ENCODE assay signal across 1 cellular context in genomic region chr22:32545801-32546200, GRCh38.
TF ChIP-seq lines count a peak whose summit lies in the region.

No MANE protein-coding gene starts in this region.

TF ChIP-seq in K562, 482 proteins besides CTCF, POLR2A, EP300 and RAD21:
- TF ChIP-seq FOXA3 (CRISPR knock-in tag; conservative IDR thresholded peaks at IDR 0.05 in 1 of 2, IDR thresholded peaks at IDR 0.05 in 1 of 2) (no peak), HIVEP1 (CRISPR knock-in tag; IDR thresholded peaks at IDR 0.05) (no peak), CEBPG (CRISPR knock-in tag; IDR thresholded peaks at IDR 0.05) (peak; percentile 56; the same call in 1 of the 2 replicates), CEBPG (tag; conservative IDR thresholded peaks at IDR 0.05 in 1 of 2, IDR thresholded peaks at IDR 0.05 in 1 of 2) (peak in 1 of 2 experiments; percentile 50; a peak in 1 of 4 replicates), HDAC6 (IDR thresholded peaks at IDR 0.05; ENCODE audit: low read depth, low read length) (no peak), EWSR1 (IDR thresholded peaks at IDR 0.05; ENCODE audit: borderline replicate concordance, low read depth, partially characterized antibody) (no peak), ETV5 (CRISPR knock-in tag; IDR thresholded peaks at IDR 0.05; ENCODE audit: low read depth) (no peak), CEBPB (tag; IDR thresholded peaks at IDR 0.05) (peak; percentile 59), ZNF699 (CRISPR knock-in tag; IDR thresholded peaks at IDR 0.05; ENCODE audit: insufficient replicate concordance) (no peak), ZMIZ1 (IDR thresholded peaks at IDR 0.05; ENCODE audit: low read depth in 2 of 2, low read length in 2 of 2) (no peak), ZNF518B (CRISPR knock-in tag; IDR thresholded peaks at IDR 0.05) (no peak), POLR3G (IDR thresholded peaks at IDR 0.05; ENCODE audit: extremely low read depth, insufficient read length, insufficient replicate concordance) (no peak), ARID1B (IDR thresholded peaks at IDR 0.05) (peak; percentile 15; the same call in 1 of the 2 replicates), JUND (IDR thresholded peaks at IDR 0.05; ENCODE audit: borderline replicate concordance, low read depth, low read length) (peak; percentile 26; the same call in 1 of the 2 replicates), JUND (tag; IDR thresholded peaks at IDR 0.05; ENCODE audit: borderline replicate concordance, low read depth, low read length) (no peak), PML (IDR thresholded peaks at IDR 0.05; ENCODE audit: low read length) (no peak)
- TF ChIP-seq, protein P1, sequence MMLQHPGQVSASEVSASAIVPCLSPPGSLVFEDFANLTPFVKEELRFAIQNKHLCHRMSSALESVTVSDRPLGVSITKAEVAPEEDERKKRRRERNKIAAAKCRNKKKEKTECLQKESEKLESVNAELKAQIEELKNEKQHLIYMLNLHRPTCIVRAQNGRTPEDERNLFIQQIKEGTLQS (IDR thresholded peaks at IDR 0.05) = peak; percentile 68
- TF ChIP-seq, protein P1 (CRISPR knock-in tag; conservative IDR thresholded peaks at IDR 0.05) = no peak
- TF ChIP-seq, protein P2, sequence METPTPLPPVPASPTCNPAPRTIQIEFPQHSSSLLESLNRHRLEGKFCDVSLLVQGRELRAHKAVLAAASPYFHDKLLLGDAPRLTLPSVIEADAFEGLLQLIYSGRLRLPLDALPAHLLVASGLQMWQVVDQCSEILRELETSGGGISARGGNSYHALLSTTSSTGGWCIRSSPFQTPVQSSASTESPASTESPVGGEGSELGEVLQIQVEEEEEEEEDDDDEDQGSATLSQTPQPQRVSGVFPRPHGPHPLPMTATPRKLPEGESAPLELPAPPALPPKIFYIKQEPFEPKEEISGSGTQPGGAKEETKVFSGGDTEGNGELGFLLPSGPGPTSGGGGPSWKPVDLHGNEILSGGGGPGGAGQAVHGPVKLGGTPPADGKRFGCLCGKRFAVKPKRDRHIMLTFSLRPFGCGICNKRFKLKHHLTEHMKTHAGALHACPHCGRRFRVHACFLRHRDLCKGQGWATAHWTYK (CRISPR knock-in tag; IDR thresholded peaks at IDR 0.05) = no peak
